In the genomic region with DNA sequence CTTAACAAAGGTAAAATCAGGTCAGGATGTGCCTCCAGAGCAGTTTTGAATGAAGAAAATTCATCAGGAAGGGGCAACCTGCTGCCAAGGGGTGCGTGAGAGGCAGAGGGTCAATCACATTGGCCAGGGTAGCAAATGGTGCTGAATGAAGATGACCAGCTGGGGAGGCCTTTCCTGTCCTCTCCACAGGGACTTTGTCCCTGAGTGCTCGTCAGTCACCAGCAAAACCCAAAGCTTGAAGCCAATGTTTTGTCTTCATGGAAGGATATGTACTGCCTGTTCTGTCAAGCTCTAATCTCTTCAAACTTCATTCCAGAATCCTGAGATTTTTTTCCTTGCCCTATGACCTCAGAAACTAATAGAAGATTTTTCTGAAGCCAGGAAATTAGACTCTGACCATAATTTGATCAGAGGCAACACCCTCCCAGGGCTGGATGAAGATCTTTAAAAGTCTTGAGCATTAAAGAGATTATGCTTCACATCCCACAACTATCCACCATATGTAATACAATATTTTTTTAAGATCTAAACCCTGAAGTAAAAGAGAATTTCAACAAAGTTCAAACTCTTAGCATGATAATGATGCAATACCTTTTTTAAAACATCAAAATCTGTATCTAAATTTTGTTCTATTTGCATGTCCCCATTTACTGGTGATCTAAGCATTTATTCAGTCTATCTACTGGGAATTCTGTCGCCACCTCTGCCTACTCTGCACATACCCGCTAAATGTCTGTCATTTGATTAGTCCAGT, we compare ENCODE assay signal across 21 cellular contexts.
DNase-seq lines count a peak whose midpoint lies in the region; ATAC-seq and TF ChIP-seq lines count a peak whose summit lies in the region.
"Had no signal": no experiment of that assay in that cellular context is flagged by ENCODE, and none has a peak within 500 bp of the region (broad histone marks: within the 10 kb centered on the region; RNA-seq: fewer than 3 reads in every experiment).

No MANE protein-coding gene starts in this region.

- H3K9me3 Mint-ChIP-seq in Calu3 (ENCODE audit: low read depth, unreplicated experiment), result peaks cover 13% of the 10 kb centered on the region

- TF ChIP-seq POLR2A in gastroesophageal sphincter (IDR thresholded peaks at IDR 0.05), result no peak

- H3K27me3 ChIP-seq in brain microvascular endothelial cell (replicated peaks) (no peaks in the 10 kb centered on the region), gastroesophageal sphincter (no peaks in the 10 kb centered on the region), osteoblast (ENCODE audit: insufficient read depth, low read length) (no peaks in the 10 kb centered on the region)
- H3K27me3 ChIP-seq: left lung, vagina had no signal

- H2AFZ ChIP-seq in osteoblast (ENCODE audit: low read length), result no peak overlapping the region

- intact Hi-C loops in Calu3 (cut with micrococcal nuclease; ENCODE audit: unreplicated experiment), result no loop called here

- BruUV-seq in Calu3 (replicated peaks; lab: Mats Ljungman, UMichigan), result no TSS peak

- no peaks in the 10 kb centered on the region for H4K20me1 ChIP-seq in osteoblast (ENCODE audit: insufficient read depth, low read length)

- peaks cover 6% of the 10 kb centered on the region for H3K36me3 Mint-ChIP-seq in Calu3 (ENCODE audit: insufficient read depth, unreplicated experiment)

- no peaks in the 10 kb centered on the region for H3K36me3 ChIP-seq in brain microvascular endothelial cell (replicated peaks)
- H3K36me3 ChIP-seq in gastroesophageal sphincter, result no peaks in the 10 kb centered on the region
- no peaks in the 10 kb centered on the region for H3K36me3 ChIP-seq in osteoblast (ENCODE audit: insufficient read depth, low read length)
- H3K36me3 ChIP-seq: left lung, vagina had no signal

- DNase-seq in Calu3 (no peak), brain microvascular endothelial cell (no peak), osteoblast (ENCODE audit: insufficient read length, low spot score, missing footprints) (no peak), DMS 273 (lab: John Stamatoyannopoulos, UW; ENCODE audit: unreplicated experiment) (no peak), MV-4-11 (lab: John Stamatoyannopoulos, UW) (no peak), NCI-H1930 (lab: John Stamatoyannopoulos, UW) (no peak)
- DNase-seq: activated CD4-positive, alpha-beta T cell treated with anti-CD3 and anti-CD28 coated beads, Interleukin-2, amount 50 U/mL, for 48 hours; activated CD4-positive, CD25-positive, alpha-beta regulatory T cell; activated effector memory CD4-positive, alpha-beta T cell treated with Interleukin-2 at 50 U/mL for 16 hours; activated naive CD8-positive, alpha-beta T cell treated with anti-CD3 and anti-CD28 coated beads, Interleukin-2, amount 10 ng/mL, durations not matched to agents 7 days and 5 days; effector CD8-positive, alpha-beta T cell; left lung; NCI-H2171 treated with DMSO at 0.1 percent for 48 hours; NCI-H526 treated with DMSO at 0.1 percent for 48 hours; stimulated activated CD4-positive, alpha-beta T cell treated with anti-CD3 and anti-CD28 coated beads, Interleukin-12 subunit alpha, Interleukin-12 subunit beta, amount 100 ng/mL, for 4 hours; SW 1271 had no signal

- peak; percentile 32 for ATAC-seq in gastroesophageal sphincter
- ATAC-seq in GM18909 (IDR thresholded peaks at IDR 0.05; ENCODE audit: poor library complexity, unreplicated experiment), result no peak
- ATAC-seq: HCT116 had no signal

- 83% methylated on average over 1 to 3 of the region's 4 CpGs for WGBS in gastroesophageal sphincter (ENCODE audit: low coverage in 1 of 2), 2 donors

- H3K4me3 Mint-ChIP-seq in Calu3 (ENCODE audit: low read depth, unreplicated experiment), result no peak overlapping the region
- H3K4me3 Mint-ChIP-seq: activated naive CD8-positive, alpha-beta T cell treated with anti-CD3 and anti-CD28 coated beads, Interleukin-2, amount 10 ng/mL, durations not matched to agents 7 days and 5 days had no signal

- H3K4me1 ChIP-seq in gastroesophageal sphincter (peaks cover 0 to 6% (median 0%) of the 10 kb centered on the region in 3 donors), osteoblast (ENCODE audit: insufficient read depth, low read length) (peaks cover 16% of the 10 kb centered on the region)
- H3K4me1 ChIP-seq: left lung, vagina had no signal

- no peaks in the 10 kb centered on the region for H3K79me2 ChIP-seq in osteoblast (ENCODE audit: insufficient read depth, low read length)

- CTCF ChIA-PET in Calu3 (lab: Charles Lee), result interaction anchor here (0.6 to 2.8 kb wide), 3 partner anchors 10 to 737 kb away, joined by 7 to 9 read pairs (median 7); no protein-coding TSS in a partner anchor

- H3K27ac Mint-ChIP-seq in Calu3 (ENCODE audit: unreplicated experiment), result peak overlapping the region; percentile 83
- H3K27ac Mint-ChIP-seq: activated naive CD8-positive, alpha-beta T cell treated with anti-CD3 and anti-CD28 coated beads, Interleukin-2, amount 10 ng/mL, durations not matched to agents 7 days and 5 days had no signal

- TF ChIP-seq CTCF in Calu3 (IDR thresholded peaks at IDR 0.05; ENCODE audit: unreplicated experiment), result no peak
- TF ChIP-seq CTCF in brain microvascular endothelial cell (IDR thresholded peaks at IDR 0.05; ENCODE audit: low read depth, low read length, missing control alignments), result no peak
- no peak for TF ChIP-seq CTCF in gastroesophageal sphincter (IDR thresholded peaks at IDR 0.05)
- TF ChIP-seq CTCF in osteoblast (IDR thresholded peaks at IDR 0.05; ENCODE audit: extremely low read depth, low read depth, low read length), result no peak

- no peak overlapping the region for H3K4me2 ChIP-seq in osteoblast (ENCODE audit: insufficient read depth, low read length)

- TF ChIP-seq EP300 in gastroesophageal sphincter (IDR thresholded peaks at IDR 0.05), result no peak

- H3K27me3 Mint-ChIP-seq in Calu3 (ENCODE audit: unreplicated experiment), result no peaks in the 10 kb centered on the region

- H3K4me1 Mint-ChIP-seq in Calu3 (ENCODE audit: low read depth, unreplicated experiment), result peaks cover 26% of the 10 kb centered on the region

- H3K9me3 ChIP-seq in gastroesophageal sphincter, result peaks cover 0 to 33% (median 0%) of the 10 kb centered on the region in 3 donors
- H3K9me3 ChIP-seq in osteoblast (ENCODE audit: low read depth, low read length), result peaks cover 7% of the 10 kb centered on the region

- in situ Hi-C loops in brain microvascular endothelial cell (cut with HindIII; ENCODE audit: low pct_ligation_motif_present, low sequenced_read_pairs), result no loop called here

- H3K4me3 ChIP-seq in brain microvascular endothelial cell (ENCODE audit: low read depth, low read length) (no peak overlapping the region), gastroesophageal sphincter (no peak overlapping the region), osteoblast (ENCODE audit: insufficient read depth, low read length) (no peak overlapping the region)
- H3K4me3 ChIP-seq: K562, left lung, vagina had no signal

- H3K27ac ChIP-seq in brain microvascular endothelial cell, result peak overlapping the region; percentile 55
- peak overlapping the region in 3 of 4 donors; percentile 14 to 50 (median 22) for H3K27ac ChIP-seq in gastroesophageal sphincter
- peak overlapping the region; percentile 77 for H3K27ac ChIP-seq in osteoblast (ENCODE audit: low read depth, low read length)
- H3K27ac ChIP-seq: left lung, vagina had no signal

Comparison
In these comparisons a context has a peak if more than half of its experiments do, and no peak if none do; other contexts are left out.
1. H3K27ac ChIP-seq: peak in every context shown above with its lines; median percentile 77 in osteoblast; 55 in brain microvascular endothelial cell; 22 in gastroesophageal sphincter.